Comparison of ENCODE assay signal across 24 cellular contexts in genomic region chr22:38694049-38694448, GRCh38. TPM values are rescaled to one million over a fixed set of nuclear protein-coding genes. Genes with fewer than 3 reads are reported as not detected.
DNase-seq lines count a peak whose midpoint lies in the region; ATAC-seq and TF ChIP-seq lines count a peak whose summit lies in the region.
"Had no signal": no experiment of that assay in that cellular context is flagged by ENCODE, and none has a peak within 500 bp of the region (broad histone marks: within the 10 kb centered on the region; RNA-seq: fewer than 3 reads in every experiment).

No MANE protein-coding gene starts in this region.

- H3K27ac Mint-ChIP-seq in activated T-helper 2 cell treated with anti-CD3 and anti-CD28 coated beads, Interferon-gamma antibody, Interleukin-2, Interleukin-4, amounts not matched to agents 10 μg/mL and 5 μg/mL and 100 μg/mL, durations not matched to agents 14 hours and 24 hours and 36 hours, result peak overlapping the region; percentile 64
- peak overlapping the region; percentile 92 for H3K27ac Mint-ChIP-seq in type B pancreatic cell

- peak; percentile 60 for DNase-seq in HT-29 (ENCODE audit: low spot score)
- no peak for DNase-seq in activated T-helper 2 cell treated with anti-CD3 and anti-CD28 coated beads, Interferon-gamma antibody, Interleukin-2, Interleukin-4, amounts not matched to agents 10 μg/mL and 5 μg/mL and 100 μg/mL, durations not matched to agents 14 hours and 24 hours and 36 hours (ENCODE audit: low spot score)
- peak; percentile 80 for DNase-seq in hepatocyte (ENCODE audit: low spot score)
- DNase-seq in type B pancreatic cell (ENCODE audit: extremely low spot score, unreplicated experiment), result no peak
- DNase-seq in prostate gland (ENCODE audit: low spot score), result no peak
- DNase-seq in tibial artery, result no peak
- DNase-seq: activated CD4-positive, CD25-positive, alpha-beta regulatory T cell treated with anti-CD3 and anti-CD28 coated beads, Interleukin-2, amount 50 U/mL, for 72 hours; activated naive CD8-positive, alpha-beta T cell treated with anti-CD3 and anti-CD28 coated beads, Interleukin-2, amount 10 ng/mL, durations not matched to agents 7 days and 5 days; CD8-positive, alpha-beta memory T cell; DMS79 treated with DMSO at 0.1 percent for 48 hours; H7; heart right ventricle; immature natural killer cell; NCI-H1105; NCI-H2081; NCI-H524 treated with DMSO at 0.1 percent for 48 hours; occipital lobe; retina; stimulated activated CD4-positive, alpha-beta T cell treated with anti-CD3 and anti-CD28 coated beads, Interleukin-12 subunit alpha, Interleukin-12 subunit beta, amount 100 ng/mL, for 4 hours; stimulated activated CD8-positive, alpha-beta memory T cell treated with anti-CD3 and anti-CD28 coated beads, Interleukin-4, amount 100 ng/mL, for 48 hours had no signal

- WGBS in hepatocyte (ENCODE audit: low lambda C conversion rate, missing lambda C conversion rate), result 61% methylated on average over 2 of the region's 2 CpGs
- WGBS in prostate gland, result 84% methylated on average over 2 of the region's 2 CpGs

- H3K9me3 Mint-ChIP-seq in activated T-helper 2 cell treated with anti-CD3 and anti-CD28 coated beads, Interferon-gamma antibody, Interleukin-2, Interleukin-4, amounts not matched to agents 10 μg/mL and 5 μg/mL and 100 μg/mL, durations not matched to agents 14 hours and 24 hours and 36 hours, result no peaks in the 10 kb centered on the region
- no peaks in the 10 kb centered on the region for H3K9me3 Mint-ChIP-seq in type B pancreatic cell
- H3K9me3 Mint-ChIP-seq: activated naive CD8-positive, alpha-beta T cell treated with anti-CD3 and anti-CD28 coated beads, Interleukin-2, amount 10 ng/mL, durations not matched to agents 7 days and 5 days; activated T-helper 1 cell treated with anti-CD3 and anti-CD28 coated beads, Interleukin-12 subunit alpha, Interleukin-12 subunit beta, Interleukin-2, Interleukin-4 antibody, amounts not matched to agents 30 ng/mL and 10 ng/mL and 1 ng/mL, durations not matched to agents 14 hours and 24 hours and 36 hours; CD8-positive, alpha-beta memory T cell; immature natural killer cell had no signal

- H3K4me3 Mint-ChIP-seq in activated T-helper 2 cell treated with anti-CD3 and anti-CD28 coated beads, Interferon-gamma antibody, Interleukin-2, Interleukin-4, amounts not matched to agents 10 μg/mL and 5 μg/mL and 100 μg/mL, durations not matched to agents 14 hours and 24 hours and 36 hours (ENCODE audit: low read depth), result no peak overlapping the region
- H3K4me3 Mint-ChIP-seq in type B pancreatic cell, result no peak overlapping the region
- H3K4me3 Mint-ChIP-seq: activated naive CD8-positive, alpha-beta T cell treated with anti-CD3 and anti-CD28 coated beads, Interleukin-2, amount 10 ng/mL, durations not matched to agents 7 days and 5 days; activated T-helper 1 cell treated with anti-CD3 and anti-CD28 coated beads, Interleukin-12 subunit alpha, Interleukin-12 subunit beta, Interleukin-2, Interleukin-4 antibody, amounts not matched to agents 30 ng/mL and 10 ng/mL and 1 ng/mL, durations not matched to agents 14 hours and 24 hours and 36 hours; immature natural killer cell had no signal

- H3K27ac ChIP-seq in hepatocyte (peak overlapping the region; percentile 100), prostate gland (no peak overlapping the region), tibial artery (no peak overlapping the region)
- H3K27ac ChIP-seq: suprapubic skin had no signal

- no peak overlapping the region for H2AFZ ChIP-seq in hepatocyte

- peaks cover 82% of the 10 kb centered on the region for H3K36me3 Mint-ChIP-seq in activated T-helper 2 cell treated with anti-CD3 and anti-CD28 coated beads, Interferon-gamma antibody, Interleukin-2, Interleukin-4, amounts not matched to agents 10 μg/mL and 5 μg/mL and 100 μg/mL, durations not matched to agents 14 hours and 24 hours and 36 hours (ENCODE audit: low read depth)
- peaks cover 31% of the 10 kb centered on the region for H3K36me3 Mint-ChIP-seq in type B pancreatic cell

- peaks cover 92% of the 10 kb centered on the region for H3K79me2 ChIP-seq in hepatocyte

- no peaks in the 10 kb centered on the region for H3K9me3 ChIP-seq in hepatocyte (ENCODE audit: low read depth)
- H3K9me3 ChIP-seq in prostate gland, result no peaks in the 10 kb centered on the region
- no peaks in the 10 kb centered on the region for H3K9me3 ChIP-seq in tibial artery
- H3K9me3 ChIP-seq: heart right ventricle, suprapubic skin had no signal

- intact Hi-C loops in activated T-helper 2 cell treated with anti-CD3 and anti-CD28 coated beads, Interferon-gamma antibody, Interleukin-2, Interleukin-4, amounts not matched to agents 10 μg/mL and 5 μg/mL and 100 μg/mL, durations not matched to agents 14 hours and 24 hours and 36 hours (cut with micrococcal nuclease), result no loop called here
- intact Hi-C loops in prostate gland (cut with DNase I), result no loop called here
- intact Hi-C loops in tibial artery (cut with DNase I; ENCODE audit: low total_unique reads), result no loop called here

- H3K27me3 ChIP-seq in hepatocyte, result no peaks in the 10 kb centered on the region
- H3K27me3 ChIP-seq in prostate gland (replicated peaks; ENCODE audit: insufficient read depth), result no peaks in the 10 kb centered on the region
- H3K27me3 ChIP-seq in tibial artery, result no peaks in the 10 kb centered on the region
- H3K27me3 ChIP-seq: heart right ventricle, suprapubic skin had no signal

- H3K4me3 ChIP-seq in hepatocyte (no peak overlapping the region), prostate gland (no peak overlapping the region), tibial artery (no peak overlapping the region)
- H3K4me3 ChIP-seq: heart right ventricle, suprapubic skin had no signal

- H3K9me2 ChIP-seq in hepatocyte (replicated peaks; ENCODE audit: insufficient read depth), result no peaks in the 10 kb centered on the region

- H3K36me3 ChIP-seq in hepatocyte (replicated peaks; ENCODE audit: insufficient read depth, low read depth), result no peaks in the 10 kb centered on the region
- no peaks in the 10 kb centered on the region for H3K36me3 ChIP-seq in prostate gland
- H3K36me3 ChIP-seq in tibial artery, result peaks cover 6 to 38% (median 22%) of the 10 kb centered on the region in 3 donors

- H3K4me1 ChIP-seq in hepatocyte (ENCODE audit: insufficient read depth), result peaks cover 45% of the 10 kb centered on the region
- H3K4me1 ChIP-seq in prostate gland (replicated peaks), result peaks cover 7% of the 10 kb centered on the region
- peaks cover 0 to 55% (median 31%) of the 10 kb centered on the region in 4 donors for H3K4me1 ChIP-seq in tibial artery

- H3K27me3 Mint-ChIP-seq in activated T-helper 2 cell treated with anti-CD3 and anti-CD28 coated beads, Interferon-gamma antibody, Interleukin-2, Interleukin-4, amounts not matched to agents 10 μg/mL and 5 μg/mL and 100 μg/mL, durations not matched to agents 14 hours and 24 hours and 36 hours (ENCODE audit: low read depth), result no peaks in the 10 kb centered on the region
- H3K27me3 Mint-ChIP-seq in type B pancreatic cell, result no peaks in the 10 kb centered on the region
- H3K27me3 Mint-ChIP-seq: activated naive CD8-positive, alpha-beta T cell treated with anti-CD3 and anti-CD28 coated beads, Interleukin-2, amount 10 ng/mL, durations not matched to agents 7 days and 5 days; brain had no signal

- H3K4me2 ChIP-seq in hepatocyte, result peak overlapping the region; percentile 61

- ATAC-seq in esophagus mucosa, result no peak
- ATAC-seq: heart right ventricle had no signal

- peaks cover 14% of the 10 kb centered on the region for H4K20me1 ChIP-seq in hepatocyte (ENCODE audit: insufficient read depth, poor library complexity, severe bottlenecking)

- TF ChIP-seq CTCF in hepatocyte (IDR thresholded peaks at IDR 0.05; ENCODE audit: poor library complexity) (no peak), type B pancreatic cell (conservative IDR thresholded peaks at IDR 0.05) (no peak), prostate gland (IDR thresholded peaks at IDR 0.05) (no peak), tibial artery (IDR thresholded peaks at IDR 0.05) (no peak)

- H3K4me1 Mint-ChIP-seq in activated T-helper 2 cell treated with anti-CD3 and anti-CD28 coated beads, Interferon-gamma antibody, Interleukin-2, Interleukin-4, amounts not matched to agents 10 μg/mL and 5 μg/mL and 100 μg/mL, durations not matched to agents 14 hours and 24 hours and 36 hours (ENCODE audit: low read depth), result peaks cover 53% of the 10 kb centered on the region
- H3K4me1 Mint-ChIP-seq in type B pancreatic cell (ENCODE audit: unreplicated experiment), result peaks cover 37% of the 10 kb centered on the region

- no peak for TF ChIP-seq POLR2A in prostate gland (IDR thresholded peaks at IDR 0.05)

RNA-seq across cellular contexts. Expression of gene JOSD1, which starts 6.7 kb away (rescaled TPM):
- 60.5 and 79.2 TPM in 2 replicates for total RNA-seq in HT-29 (2014; rRNA removed; shearing (Covaris generic))
- total RNA-seq in activated T-helper 2 cell treated with anti-CD3 and anti-CD28 coated beads, Interferon-gamma antibody, Interleukin-2, Interleukin-4, amounts not matched to agents 10 μg/mL and 5 μg/mL and 100 μg/mL, durations not matched to agents 14 hours and 24 hours and 36 hours, result 101 and 105 TPM in 2 replicates
- total RNA-seq in hepatocyte, result 76.0 and 104 TPM in 2 replicates
- polyA plus RNA-seq in hepatocyte, result 15.8 and 18.6 TPM in 2 replicates
- 43.4 and 51.8 TPM in 2 replicates for total RNA-seq in type B pancreatic cell (ENCODE audit: low replicate concordance)
- total RNA-seq in prostate gland, result 10 to 100 TPM; 56.7 to 69.2 TPM
- total RNA-seq in esophagus mucosa, result 25.6 TPM

RNA-seq across cellular contexts. Expression of gene GTPBP1, which starts 11.7 kb away (rescaled TPM):
- 53.8 and 54.9 TPM in 2 replicates for total RNA-seq in HT-29 (2014; rRNA removed; shearing (Covaris generic))
- 101 and 106 TPM in 2 replicates for total RNA-seq in activated T-helper 2 cell treated with anti-CD3 and anti-CD28 coated beads, Interferon-gamma antibody, Interleukin-2, Interleukin-4, amounts not matched to agents 10 μg/mL and 5 μg/mL and 100 μg/mL, durations not matched to agents 14 hours and 24 hours and 36 hours
- 26.0 and 36.8 TPM in 2 replicates for total RNA-seq in hepatocyte
- polyA plus RNA-seq in hepatocyte, result 28.6 and 30.8 TPM in 2 replicates
- total RNA-seq in type B pancreatic cell (ENCODE audit: low replicate concordance), result 47.1 and 60.1 TPM in 2 replicates
- 10 to 100 TPM; 61.9 to 74.5 TPM for total RNA-seq in prostate gland
- total RNA-seq in esophagus mucosa, result 20.0 TPM

RNA-seq across cellular contexts. Expression of gene TOMM22, which starts 12.3 kb away (rescaled TPM):
- total RNA-seq in HT-29 (2014; rRNA removed; shearing (Covaris generic)), result 46.4 and 46.5 TPM in 2 replicates
- total RNA-seq in activated T-helper 2 cell treated with anti-CD3 and anti-CD28 coated beads, Interferon-gamma antibody, Interleukin-2, Interleukin-4, amounts not matched to agents 10 μg/mL and 5 μg/mL and 100 μg/mL, durations not matched to agents 14 hours and 24 hours and 36 hours, result 128 and 138 TPM in 2 replicates
- total RNA-seq in hepatocyte (57.7 and 76.3 TPM in 2 replicates), type B pancreatic cell (ENCODE audit: low replicate concordance) (80.8 and 91.6 TPM in 2 replicates), prostate gland (10 to 100 TPM; 44.5 to 50.8 TPM), esophagus mucosa (90.9 TPM)
- polyA plus RNA-seq in hepatocyte, result 70.6 and 80.3 TPM in 2 replicates

RNA-seq across cellular contexts. Expression of gene CBY1, which starts 37.6 kb away (rescaled TPM):
- 7.3 and 10.5 TPM in 2 replicates for total RNA-seq in HT-29 (2014; rRNA removed; shearing (Covaris generic))
- 10.3 and 11.2 TPM in 2 replicates for total RNA-seq in activated T-helper 2 cell treated with anti-CD3 and anti-CD28 coated beads, Interferon-gamma antibody, Interleukin-2, Interleukin-4, amounts not matched to agents 10 μg/mL and 5 μg/mL and 100 μg/mL, durations not matched to agents 14 hours and 24 hours and 36 hours
- 19.7 and 20.5 TPM in 2 replicates for total RNA-seq in hepatocyte
- polyA plus RNA-seq in hepatocyte, result 35.8 and 39.4 TPM in 2 replicates
- 48.9 and 53.5 TPM in 2 replicates for total RNA-seq in type B pancreatic cell (ENCODE audit: low replicate concordance)
- total RNA-seq in prostate gland, result 10 to 100 TPM; 24.7 to 41.0 TPM
- 18.4 TPM for total RNA-seq in esophagus mucosa

RNA-seq across cellular contexts. Expression of gene FAM227A, which starts 37.9 kb away (rescaled TPM):
- total RNA-seq in HT-29 (2014; rRNA removed; shearing (Covaris generic)), result 1.5 and 2.7 TPM in 2 replicates
- total RNA-seq in activated T-helper 2 cell treated with anti-CD3 and anti-CD28 coated beads, Interferon-gamma antibody, Interleukin-2, Interleukin-4, amounts not matched to agents 10 μg/mL and 5 μg/mL and 100 μg/mL, durations not matched to agents 14 hours and 24 hours and 36 hours, result 0.05 and 0.28 TPM in 2 replicates
- 1.1 and 2.9 TPM in 2 replicates for total RNA-seq in hepatocyte
- polyA plus RNA-seq in hepatocyte, result 0.51 and 2.3 TPM in 2 replicates
- total RNA-seq in type B pancreatic cell (ENCODE audit: low replicate concordance), result 5.0 and 11.2 TPM in 2 replicates
- 1 to 10 TPM; 1.0 to 2.2 TPM for total RNA-seq in prostate gland
- 0.72 TPM for total RNA-seq in esophagus mucosa
- polyA plus RNA-seq: immature natural killer cell had no signal

Comparison
In these comparisons a context has a peak if more than half of its experiments do, and no peak if none do; other contexts are left out.
1. DNase-seq: peak in HT-29 (single experiment) and hepatocyte (single experiment); none in activated T-helper 2 cell treated with anti-CD3 and anti-CD28 coated beads, Interferon-gamma antibody, Interleukin-2, Interleukin-4, amounts not matched to agents 10 μg/mL and 5 μg/mL and 100 μg/mL, durations not matched to agents 14 hours and 24 hours and 36 hours (single experiment), type B pancreatic cell (single experiment), prostate gland (single experiment) and tibial artery (0 of 2).